Comparison of ENCODE assay signal across 7 cellular contexts in the genomic region with DNA sequence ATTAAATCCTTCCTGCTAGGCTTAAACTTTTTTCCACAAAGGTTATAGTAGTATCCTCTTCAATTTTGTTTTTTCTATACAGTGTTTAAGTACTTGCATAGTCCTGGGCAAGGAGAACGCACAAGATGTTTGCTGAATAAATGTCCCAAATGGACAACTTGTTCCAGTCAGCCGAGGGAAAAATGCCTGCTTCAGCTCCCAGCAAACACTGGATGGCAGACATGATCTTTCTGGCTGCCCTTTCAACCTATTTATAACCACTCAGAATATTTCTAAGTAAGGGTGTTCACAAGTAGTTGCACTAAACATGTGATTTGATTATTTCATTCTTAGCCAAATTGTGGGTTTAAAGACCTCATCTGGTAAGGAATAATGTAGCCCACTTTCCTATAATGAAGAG. TPM values are rescaled to one million over a fixed set of nuclear protein-coding genes. Genes with fewer than 3 reads are reported as not detected.
A peak's percentile ranks its signal among the peaks of the same experiment; 100 is the strongest.
DNase-seq lines count a peak whose midpoint lies in the region; ATAC-seq, FAIRE-seq and TF ChIP-seq lines count a peak whose summit lies in the region.

No MANE protein-coding gene starts in this region.

- ATAC-seq in gastroesophageal sphincter (peak; percentile 36), GM19328 (IDR thresholded peaks at IDR 0.05; ENCODE audit: unreplicated experiment) (no peak)

- FAIRE-seq in RCC 7860 (lab: Jason Lieb, UNC) = no peak

- H3K27me3 ChIP-seq in gastroesophageal sphincter (no peaks in the 10 kb centered on the region), sigmoid colon (no peaks in the 10 kb centered on the region)

- no peak for TF ChIP-seq POLR2A in gastroesophageal sphincter (IDR thresholded peaks at IDR 0.05)
- no peak for TF ChIP-seq POLR2A in sigmoid colon (IDR thresholded peaks at IDR 0.05)

- peaks cover 0 to 25% (median 3%) of the 10 kb centered on the region in 3 donors for H3K4me1 ChIP-seq in gastroesophageal sphincter
- peaks cover 0 to 12% (median 8%) of the 10 kb centered on the region in 4 donors for H3K4me1 ChIP-seq in sigmoid colon

- H3K9me3 ChIP-seq in gastroesophageal sphincter (no peaks in the 10 kb centered on the region), sigmoid colon (no peaks in the 10 kb centered on the region)

- WGBS in gastroesophageal sphincter (ENCODE audit: low coverage in 1 of 2), 2 donors = 5 to 10% methylated on average over 2 of the region's 2 CpGs
- WGBS in sigmoid colon, 2 donors = 62 to 71% methylated on average over 2 of the region's 2 CpGs

- POLR2A ChIA-PET in RWPE1 (lab: Yijun Ruan, JAX; ENCODE audit: low non-redundant PET) = no interaction called here

- H3K4me3 ChIP-seq in GM12864 (ENCODE audit: low read depth, low read length) (no peak overlapping the region), gastroesophageal sphincter (no peak overlapping the region), sigmoid colon (no peak overlapping the region)

- CTCF ChIA-PET in RWPE1 (lab: Yijun Ruan, JAX) = no interaction called here

- DNase-seq in GM12864 (ENCODE audit: low read depth) (no peak), RWPE1 (ENCODE audit: low spot score) (peak; percentile 20), sigmoid colon (no peak), RCC 7860 (ENCODE audit: low spot score) (no peak)
- DNase-seq in activated CD4-positive, alpha-beta T cell treated with anti-CD3 and anti-CD28 coated beads, Interleukin-2, amount 50 U/mL, for 48 hours = no peak

- H3K27ac ChIP-seq in RWPE1 (no peak overlapping the region), gastroesophageal sphincter (peak overlapping the region; percentile 18 to 56 (median 35)), sigmoid colon (peak overlapping the region in 3 of 4 donors; percentile 9 to 21 (median 12))

- intact Hi-C loops in sigmoid colon (cut with DNase I) = loop anchor here (2.0 kb wide), 1 partner anchor 137 kb away; no protein-coding TSS in a partner anchor

- peaks cover 0 to 62% of the 10 kb centered on the region in 2 donors for H3K36me3 ChIP-seq in gastroesophageal sphincter
- peaks cover 0 to 51% (median 32%) of the 10 kb centered on the region in 4 donors for H3K36me3 ChIP-seq in sigmoid colon

- TF ChIP-seq CTCF in GM12864 (IDR thresholded peaks at IDR 0.05; ENCODE audit: low read depth, low read length, missing control alignments) (peak; percentile 18), RWPE1 (conservative IDR thresholded peaks at IDR 0.05; ENCODE audit: low read depth) (peak; percentile 35), gastroesophageal sphincter (IDR thresholded peaks at IDR 0.05) (peak in 3 of 4 experiments; percentile 54 to 76 (median 63)), sigmoid colon (IDR thresholded peaks at IDR 0.05) (peak; percentile 18 to 61 (median 32))

- TF ChIP-seq EP300 in gastroesophageal sphincter (IDR thresholded peaks at IDR 0.05) = no peak
- TF ChIP-seq EP300 in sigmoid colon (IDR thresholded peaks at IDR 0.05) = no peak

RNA-seq across cellular contexts. Expression of gene GNB4, which starts 29.8 kb away (rescaled TPM):
- total RNA-seq in gastroesophageal sphincter (100 to 1,000 TPM in 1 of 4 donors, 10 to 100 TPM in 3; 74.2 to 158 (median 82.1) TPM), sigmoid colon (10 to 100 TPM; 32.5 to 44.3 (median 37.4) TPM)
- 1 to 10 TPM; 3.6 to 7.9 (median 4.4) TPM for polyA plus RNA-seq in sigmoid colon
